2 cellular contexts compared by ENCODE assay signal in the genomic region with DNA sequence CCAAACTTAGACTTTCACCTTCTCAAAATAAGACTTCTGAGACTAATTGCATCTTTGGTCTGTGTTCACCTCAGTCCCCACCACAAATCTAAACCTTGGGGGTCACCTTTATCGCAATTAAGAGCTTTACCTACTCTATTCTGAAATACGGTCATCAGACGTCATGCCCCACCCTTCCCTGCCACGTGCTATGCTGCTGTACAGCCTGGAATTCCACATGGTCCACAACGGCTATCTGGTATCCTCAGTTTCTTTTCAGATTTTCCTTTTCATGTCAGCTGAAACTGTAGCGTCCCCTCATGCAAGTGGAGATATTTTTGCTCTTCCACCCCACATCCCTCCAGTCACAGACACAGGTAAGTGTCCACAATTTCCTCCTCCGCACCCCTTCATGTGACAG.
TF ChIP-seq lines count a peak whose summit lies in the region.

No MANE protein-coding gene starts in this region.

TF ChIP-seq in HepG2, 621 proteins besides CTCF, POLR2A, EP300 and RAD21:
- TF ChIP-seq, protein P1, sequence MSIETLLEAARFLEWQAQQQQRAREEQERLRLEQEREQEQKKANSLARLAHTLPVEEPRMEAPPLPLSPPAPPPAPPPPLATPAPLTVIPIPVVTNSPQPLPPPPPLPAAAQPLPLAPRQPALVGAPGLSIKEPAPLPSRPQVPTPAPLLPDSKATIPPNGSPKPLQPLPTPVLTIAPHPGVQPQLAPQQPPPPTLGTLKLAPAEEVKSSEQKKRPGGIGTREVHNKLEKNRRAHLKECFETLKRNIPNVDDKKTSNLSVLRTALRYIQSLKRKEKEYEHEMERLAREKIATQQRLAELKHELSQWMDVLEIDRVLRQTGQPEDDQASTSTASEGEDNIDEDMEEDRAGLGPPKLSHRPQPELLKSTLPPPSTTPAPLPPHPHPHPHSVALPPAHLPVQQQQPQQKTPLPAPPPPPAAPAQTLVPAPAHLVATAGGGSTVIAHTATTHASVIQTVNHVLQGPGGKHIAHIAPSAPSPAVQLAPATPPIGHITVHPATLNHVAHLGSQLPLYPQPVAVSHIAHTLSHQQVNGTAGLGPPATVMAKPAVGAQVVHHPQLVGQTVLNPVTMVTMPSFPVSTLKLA (IDR thresholded peaks at IDR 0.05) = peak; percentile 95
- no peak for TF ChIP-seq ZNF850 (CRISPR knock-in tag; conservative IDR thresholded peaks at IDR 0.05)

TF ChIP-seq in H1, 55 proteins besides CTCF, POLR2A, EP300 and RAD21:
- TF ChIP-seq MAX (IDR thresholded peaks at IDR 0.05) (no peak), SIX5 (IDR thresholded peaks at IDR 0.05; ENCODE audit: low read depth, low read length) (no peak), FOSL1 (IDR thresholded peaks at IDR 0.05; ENCODE audit: insufficient read depth, low read depth, low read length) (no peak), TEAD4 (IDR thresholded peaks at IDR 0.05; ENCODE audit: low read depth, low read length) (no peak), PHF8 (conservative IDR thresholded peaks at IDR 0.05; ENCODE audit: low read depth, low read length) (no peak), TAF1 (IDR thresholded peaks at IDR 0.05; ENCODE audit: low read depth, low read length) (no peak), HDAC6 (IDR thresholded peaks at IDR 0.05; ENCODE audit: low read depth, low read length) (no peak), CBX5 (IDR thresholded peaks at IDR 0.05; ENCODE audit: low read depth, low read length) (no peak), TCF12 (IDR thresholded peaks at IDR 0.05; ENCODE audit: low read depth, low read length) (no peak), ZNF274 (IDR thresholded peaks at IDR 0.05; ENCODE audit: borderline replicate concordance, extremely low read depth, low read length) (no peak), EGR1 (IDR thresholded peaks at IDR 0.05; ENCODE audit: borderline replicate concordance, low read depth, low read length) (no peak), SAP30 (IDR thresholded peaks at IDR 0.05; ENCODE audit: insufficient read depth, insufficient replicate concordance, low read length) (no peak), TBP (IDR thresholded peaks at IDR 0.05; ENCODE audit: low read depth, low read length) (no peak), BCL11A (IDR thresholded peaks at IDR 0.05; ENCODE audit: low read depth in 2 of 2, low read length in 2 of 2) (no peak), JUN (IDR thresholded peaks at IDR 0.05; ENCODE audit: low read depth, low read length) (no peak), NANOG (IDR thresholded peaks at IDR 0.05; ENCODE audit: insufficient read depth, low read depth, low read length, poor library complexity, severe bottlenecking) (no peak), HDAC2 (IDR thresholded peaks at IDR 0.05; ENCODE audit: borderline replicate concordance in 1 of 2, low read depth in 2 of 2, low read length in 2 of 2) (no peak), MAFK (IDR thresholded peaks at IDR 0.05; ENCODE audit: low read depth, low read length) (no peak), E2F6 (IDR thresholded peaks at IDR 0.05) (no peak)
